ENCODE assay signal across 9 cellular contexts in genomic region chr21:45543371-45543709, GRCh38. TPM values are rescaled to one million over a fixed set of nuclear protein-coding genes. Genes with fewer than 3 reads are reported as not detected.
DNase-seq lines count a peak whose midpoint lies in the region; ATAC-seq, FAIRE-seq and TF ChIP-seq lines count a peak whose summit lies in the region.
"Had no signal": no experiment of that assay in that cellular context is flagged by ENCODE, and none has a peak within 500 bp of the region (broad histone marks: within the 10 kb centered on the region; RNA-seq: fewer than 3 reads in every experiment).

No MANE protein-coding gene starts in this region.

- H3K4me1 ChIP-seq in lower lobe of right lung: peaks cover 16% of the 10 kb centered on the region
- peaks cover 0 to 23% (median 13%) of the 10 kb centered on the region in 4 donors for H3K4me1 ChIP-seq in tibial artery

- peak overlapping the region; percentile 59 for H3K27ac Mint-ChIP-seq in activated naive CD4-positive, alpha-beta T cell treated with anti-CD3 and anti-CD28 coated beads for 36 hours
- peak overlapping the region; percentile 29 for H3K27ac Mint-ChIP-seq in activated naive CD8-positive, alpha-beta T cell treated with anti-CD3 and anti-CD28 coated beads for 36 hours

- peak overlapping the region; percentile 59 for H3K4me3 ChIP-seq in lower lobe of right lung
- H3K4me3 ChIP-seq in tibial artery: no peak overlapping the region

- no peak for FAIRE-seq in frontal cortex (lab: Jason Lieb, UNC)

- CTCF ChIA-PET in activated naive CD4-positive, alpha-beta T cell treated with anti-CD3 and anti-CD28 coated beads for 36 hours (lab: Charles Lee): no interaction called here

- H3K27ac ChIP-seq in lower lobe of right lung (peak overlapping the region; percentile 64), tibial artery (peak overlapping the region in 1 of 2 donors; percentile 48)

- H3K4me3 Mint-ChIP-seq in activated naive CD4-positive, alpha-beta T cell treated with anti-CD3 and anti-CD28 coated beads for 36 hours: peak overlapping the region; percentile 69
- peak overlapping the region; percentile 68 for H3K4me3 Mint-ChIP-seq in activated naive CD8-positive, alpha-beta T cell treated with anti-CD3 and anti-CD28 coated beads for 36 hours

- intact Hi-C loops in activated naive CD4-positive, alpha-beta T cell treated with anti-CD3 and anti-CD28 coated beads for 36 hours (cut with micrococcal nuclease): loop anchor here (2.0 kb wide), 1 partner anchor 49 kb away; no protein-coding TSS in a partner anchor
- intact Hi-C loops in lower lobe of right lung (cut with DNase I): no loop called here
- intact Hi-C loops in tibial artery (cut with DNase I; ENCODE audit: low total_unique reads): no loop called here

- H3K27me3 ChIP-seq in lower lobe of right lung (ENCODE audit: low read depth) (no peaks in the 10 kb centered on the region), tibial artery (no peaks in the 10 kb centered on the region)

- DNase-seq in activated naive CD4-positive, alpha-beta T cell treated with anti-CD3 and anti-CD28 coated beads for 36 hours: peak; percentile 4
- no peak for DNase-seq in activated naive CD4-positive, alpha-beta T cell (lab: John Stamatoyannopoulos, UW)
- no peak for DNase-seq in activated naive CD8-positive, alpha-beta T cell treated with anti-CD3 and anti-CD28 coated beads for 36 hours
- DNase-seq in lower lobe of right lung (peak; percentile 43), tibial artery (peak; percentile 18 to 62), dedifferentiated amniotic fluid mesenchymal stem cell (ENCODE audit: extremely low spot score) (no peak), frontal cortex (ENCODE audit: low spot score in 2 of 2) (no peak)
- no peak for DNase-seq in activated effector memory CD4-positive, alpha-beta T cell treated with anti-CD3 and anti-CD28 coated beads, Interleukin-2, amount 50 U/mL, for 16 hours
- DNase-seq: NCI-H2081 had no signal

- H3K9me3 ChIP-seq in lower lobe of right lung (no peaks in the 10 kb centered on the region), tibial artery (no peaks in the 10 kb centered on the region)

- no peaks in the 10 kb centered on the region for H3K9me3 Mint-ChIP-seq in activated naive CD4-positive, alpha-beta T cell treated with anti-CD3 and anti-CD28 coated beads for 36 hours
- H3K9me3 Mint-ChIP-seq in activated naive CD8-positive, alpha-beta T cell treated with anti-CD3 and anti-CD28 coated beads for 36 hours: no peaks in the 10 kb centered on the region

- H3K36me3 ChIP-seq in lower lobe of right lung: no peaks in the 10 kb centered on the region
- no peaks in the 10 kb centered on the region for H3K36me3 ChIP-seq in tibial artery

- H3K36me3 Mint-ChIP-seq in activated naive CD4-positive, alpha-beta T cell treated with anti-CD3 and anti-CD28 coated beads for 36 hours (ENCODE audit: low read depth): peaks cover 4% of the 10 kb centered on the region
- peaks cover 19% of the 10 kb centered on the region for H3K36me3 Mint-ChIP-seq in activated naive CD8-positive, alpha-beta T cell treated with anti-CD3 and anti-CD28 coated beads for 36 hours

- TF ChIP-seq CTCF in lower lobe of right lung (IDR thresholded peaks at IDR 0.05): no peak
- TF ChIP-seq CTCF in tibial artery (IDR thresholded peaks at IDR 0.05): no peak

- peaks cover 22% of the 10 kb centered on the region for H3K4me1 Mint-ChIP-seq in activated naive CD4-positive, alpha-beta T cell treated with anti-CD3 and anti-CD28 coated beads for 36 hours (ENCODE audit: low read depth)
- H3K4me1 Mint-ChIP-seq in activated naive CD8-positive, alpha-beta T cell treated with anti-CD3 and anti-CD28 coated beads for 36 hours: peaks cover 13% of the 10 kb centered on the region

- ATAC-seq in lower lobe of right lung: peak in 1 of 2 donors; percentile 1

- no peaks in the 10 kb centered on the region for H3K27me3 Mint-ChIP-seq in activated naive CD4-positive, alpha-beta T cell treated with anti-CD3 and anti-CD28 coated beads for 36 hours (ENCODE audit: low read depth)
- no peaks in the 10 kb centered on the region for H3K27me3 Mint-ChIP-seq in activated naive CD8-positive, alpha-beta T cell treated with anti-CD3 and anti-CD28 coated beads for 36 hours

RNA-seq across cellular contexts. Expression of gene SLC19A1, which starts 1.1 kb away (rescaled TPM):
- total RNA-seq in activated naive CD4-positive, alpha-beta T cell treated with anti-CD3 and anti-CD28 coated beads for 36 hours: 10 to 100 TPM; 32.2 to 33.0 TPM
- 10 to 100 TPM; 63.2 to 64.0 TPM for total RNA-seq in activated naive CD8-positive, alpha-beta T cell treated with anti-CD3 and anti-CD28 coated beads for 36 hours
- 50.7 TPM for total RNA-seq in lower lobe of right lung
- 9.0 TPM for total RNA-seq in frontal cortex

Comparison
In these comparisons a context has a peak if more than half of its experiments do, and no peak if none do; other contexts are left out.
1. DNase-seq: peak in activated naive CD4-positive, alpha-beta T cell treated with anti-CD3 and anti-CD28 coated beads for 36 hours (single experiment), lower lobe of right lung (single experiment) and tibial artery (2 of 2); none in activated naive CD4-positive, alpha-beta T cell (0 of 4), activated naive CD8-positive, alpha-beta T cell treated with anti-CD3 and anti-CD28 coated beads for 36 hours (single experiment), dedifferentiated amniotic fluid mesenchymal stem cell (single experiment), activated effector memory CD4-positive, alpha-beta T cell treated with anti-CD3 and anti-CD28 coated beads, Interleukin-2, amount 50 U/mL, for 16 hours (single experiment) and frontal cortex (0 of 2).